ENCODE assay signal across 2 cellular contexts in genomic region chr11:119356349-119357031, GRCh38.
A peak's percentile ranks its signal among the peaks of the same experiment; 100 is the strongest.
TF ChIP-seq lines count a peak whose summit lies in the region.

No MANE protein-coding gene starts in this region.

TF ChIP-seq in A549, 52 proteins besides CTCF, POLR2A, EP300 and RAD21:
- TF ChIP-seq EHMT2 (IDR thresholded peaks at IDR 0.05; ENCODE audit: low read depth) (no peak), CBX8 (IDR thresholded peaks at IDR 0.05) (no peak), MAFK (IDR thresholded peaks at IDR 0.05; ENCODE audit: partially characterized antibody) (no peak), SMC3 (IDR thresholded peaks at IDR 0.05) (peak; percentile 80), TP53 (CRISPR knock-in tag; IDR thresholded peaks at IDR 0.05) (no peak), BHLHE40 (IDR thresholded peaks at IDR 0.05; ENCODE audit: low read depth, low read length) (no peak), E2F6 (IDR thresholded peaks at IDR 0.05; ENCODE audit: borderline replicate concordance, low read depth) (peak; percentile 39; the same call in 1 of the 2 replicates), MAZ (IDR thresholded peaks at IDR 0.05; ENCODE audit: borderline replicate concordance, low read depth, low read length) (no peak), MAX (IDR thresholded peaks at IDR 0.05) (peak; percentile 67), GATA3 (IDR thresholded peaks at IDR 0.05; ENCODE audit: borderline replicate concordance) (no peak), JUNB (IDR thresholded peaks at IDR 0.05) (no peak), FOSB (CRISPR knock-in tag; IDR thresholded peaks at IDR 0.05) (no peak), PBX3 (IDR thresholded peaks at IDR 0.05) (no peak), HOXB5 (CRISPR knock-in tag; IDR thresholded peaks at IDR 0.05) (no peak), CBX2 (IDR thresholded peaks at IDR 0.05; ENCODE audit: borderline replicate concordance, low read depth) (no peak), CEBPB (IDR thresholded peaks at IDR 0.05) (no peak), RNF2 (IDR thresholded peaks at IDR 0.05; ENCODE audit: borderline replicate concordance, low read depth) (no peak), CHD4 (IDR thresholded peaks at IDR 0.05; ENCODE audit: borderline replicate concordance) (no peak), USF2 (IDR thresholded peaks at IDR 0.05) (no peak), RFX5 (IDR thresholded peaks at IDR 0.05) (no peak)
TF ChIP-seq in A549: peak in this region for 3.

TF ChIP-seq in IMR-90, 13 proteins besides CTCF, POLR2A, EP300 and RAD21:
- peak; percentile 75 for TF ChIP-seq SMC3 (IDR thresholded peaks at IDR 0.05; ENCODE audit: low read depth, low read length)
- TF ChIP-seq USF2 (IDR thresholded peaks at IDR 0.05; ENCODE audit: low read depth, low read length), result no peak
- TF ChIP-seq BHLHE40 (IDR thresholded peaks at IDR 0.05; ENCODE audit: low read depth, low read length), result 0 out of 2 replicates have a peak, but pooled peaks have one; percentile 5
- no peak for TF ChIP-seq FOS (IDR thresholded peaks at IDR 0.05; ENCODE audit: low read depth, low read length)
- peak; percentile 64; the same call in 1 of the 2 replicates for TF ChIP-seq MAZ (IDR thresholded peaks at IDR 0.05; ENCODE audit: borderline replicate concordance, low read depth, low read length)
